8 cellular contexts compared by ENCODE assay signal in genomic region chr14:68796418-68797101, GRCh38. TPM values are rescaled to one million over a fixed set of nuclear protein-coding genes. Genes with fewer than 3 reads are reported as not detected.
DNase-seq lines count a peak whose midpoint lies in the region; ATAC-seq and TF ChIP-seq lines count a peak whose summit lies in the region.

No MANE protein-coding gene starts in this region.

- peak overlapping the region; percentile 87 for H3K4me3 Mint-ChIP-seq in activated CD8-positive, alpha-beta memory T cell treated with anti-CD3 and anti-CD28 coated beads, Interleukin-2, amount 10 ng/mL, durations not matched to agents 7 days and 5 days

- 63 to 72% (median 67%) methylated on average over 4 to 5 of the region's 5 CpGs for WGBS in adrenal gland, 4 donors

- peak overlapping the region; percentile 100 for H3K27ac ChIP-seq in adrenal gland
- H3K27ac ChIP-seq in layer of hippocampus (ENCODE audit: low read depth, low read length): peak overlapping the region; percentile 98
- peak overlapping the region; percentile 99 to 100 for H3K27ac ChIP-seq in thoracic aorta

- TF ChIP-seq CTCF in adrenal gland (IDR thresholded peaks at IDR 0.05): peak in 1 of 6 experiments; percentile 2
- TF ChIP-seq CTCF in thoracic aorta (IDR thresholded peaks at IDR 0.05): no peak

- H3K36me3 Mint-ChIP-seq in activated CD8-positive, alpha-beta memory T cell treated with anti-CD3 and anti-CD28 coated beads, Interleukin-2, amount 10 ng/mL, durations not matched to agents 7 days and 5 days: peaks cover 15% of the 10 kb centered on the region

- intact Hi-C loops in adrenal gland (cut with DNase I): no loop called here

- H3K9me3 ChIP-seq in adrenal gland (replicated peaks in 1 of 3) (no peaks in the 10 kb centered on the region), thoracic aorta (no peaks in the 10 kb centered on the region)

- H3K36me3 ChIP-seq in adrenal gland (replicated peaks in 1 of 2) (no peaks in the 10 kb centered on the region), thoracic aorta (no peaks in the 10 kb centered on the region)

- CTCF ChIA-PET in activated CD8-positive, alpha-beta memory T cell treated with anti-CD3 and anti-CD28 coated beads, Interleukin-2, amount 10 ng/mL, durations not matched to agents 7 days and 5 days (lab: Charles Lee): interaction anchor here (1.8 to 4.8 kb wide), 4 partner anchors 9 to 28 kb away, joined by 7 to 74 read pairs (median 8); no protein-coding TSS in a partner anchor

- H3K27ac Mint-ChIP-seq in activated CD8-positive, alpha-beta memory T cell treated with anti-CD3 and anti-CD28 coated beads, Interleukin-2, amount 10 ng/mL, durations not matched to agents 7 days and 5 days: peak overlapping the region; percentile 100

- H3K4me3 ChIP-seq in adrenal gland: peak overlapping the region in 2 of 4 donors; percentile 65 to 71
- H3K4me3 ChIP-seq in thoracic aorta: peak overlapping the region; percentile 96

- peaks cover 3% of the 10 kb centered on the region for H3K9me3 Mint-ChIP-seq in activated CD8-positive, alpha-beta memory T cell treated with anti-CD3 and anti-CD28 coated beads, Interleukin-2, amount 10 ng/mL, durations not matched to agents 7 days and 5 days (ENCODE audit: low read depth)

- no peaks in the 10 kb centered on the region for H3K27me3 Mint-ChIP-seq in activated CD8-positive, alpha-beta memory T cell treated with anti-CD3 and anti-CD28 coated beads, Interleukin-2, amount 10 ng/mL, durations not matched to agents 7 days and 5 days

- DNase-seq in activated CD8-positive, alpha-beta memory T cell treated with anti-CD3 and anti-CD28 coated beads, Interleukin-2, amount 10 ng/mL, durations not matched to agents 7 days and 5 days: no peak
- DNase-seq in activated CD8-positive, alpha-beta memory T cell treated with anti-CD3 and anti-CD28 coated beads, Interleukin-2, amount 50 U/mL, for 48 hours: no peak
- DNase-seq in adrenal gland: peak in 3 of 7 donors; percentile 12 to 46 (median 14)
- no peak for DNase-seq in thoracic aorta (ENCODE audit: low spot score)
- DNase-seq in stimulated activated CD4-positive, alpha-beta T cell treated with anti-CD3 and anti-CD28 coated beads, Interleukin-1b, Interleukin-23, amount 100 ng/mL, for 48 hours: no peak

- TF ChIP-seq POLR2A in adrenal gland (IDR thresholded peaks at IDR 0.05): no peak

- no peak for ATAC-seq in activated CD8-positive, alpha-beta memory T cell treated with anti-CD3 and anti-CD28 coated beads, Interleukin-2, amount 10 ng/mL, durations not matched to agents 7 days and 5 days
- ATAC-seq in thoracic aorta (ENCODE audit: insufficient number of reproducible peaks, low FRiP score, low read depth) (no peak), GM21515 (IDR thresholded peaks at IDR 0.05; ENCODE audit: unreplicated experiment) (no peak), HG03039 (IDR thresholded peaks at IDR 0.05; ENCODE audit: unreplicated experiment) (no peak)

- no peaks in the 10 kb centered on the region for H3K27me3 ChIP-seq in adrenal gland
- peaks cover 3% of the 10 kb centered on the region for H3K27me3 ChIP-seq in layer of hippocampus (ENCODE audit: control insufficient read depth, insufficient read depth, low read length)
- H3K27me3 ChIP-seq in thoracic aorta (replicated peaks; ENCODE audit: insufficient read depth): no peaks in the 10 kb centered on the region

- peaks cover 0 to 20% of the 10 kb centered on the region in 2 donors for H3K4me1 ChIP-seq in adrenal gland (replicated peaks in 1 of 2)
- peaks cover 5 to 10% of the 10 kb centered on the region in 2 donors for H3K4me1 ChIP-seq in thoracic aorta (ENCODE audit: control insufficient read depth in 1 of 2, low read depth in 2 of 2)

- H3K4me1 Mint-ChIP-seq in activated CD8-positive, alpha-beta memory T cell treated with anti-CD3 and anti-CD28 coated beads, Interleukin-2, amount 10 ng/mL, durations not matched to agents 7 days and 5 days: peaks cover 33% of the 10 kb centered on the region

RNA-seq across cellular contexts. Expression of gene ZFP36L1, which starts 3.7 kb away (rescaled TPM):
- 10 to 100 TPM; 53.6 to 85.6 TPM for total RNA-seq in activated CD8-positive, alpha-beta memory T cell treated with anti-CD3 and anti-CD28 coated beads, Interleukin-2, amount 10 ng/mL, durations not matched to agents 7 days and 5 days
- total RNA-seq in adrenal gland (100 to 1,000 TPM in 7 of 8 donors, 10 to 100 TPM in 1; 95.2 to 332 (median 185) TPM), thoracic aorta (100 to 1,000 TPM; 233 to 326 TPM)
- 10 to 100 TPM; 38.0 to 69.8 (median 54.8) TPM for polyA plus RNA-seq in adrenal gland
